In the genomic region with DNA sequence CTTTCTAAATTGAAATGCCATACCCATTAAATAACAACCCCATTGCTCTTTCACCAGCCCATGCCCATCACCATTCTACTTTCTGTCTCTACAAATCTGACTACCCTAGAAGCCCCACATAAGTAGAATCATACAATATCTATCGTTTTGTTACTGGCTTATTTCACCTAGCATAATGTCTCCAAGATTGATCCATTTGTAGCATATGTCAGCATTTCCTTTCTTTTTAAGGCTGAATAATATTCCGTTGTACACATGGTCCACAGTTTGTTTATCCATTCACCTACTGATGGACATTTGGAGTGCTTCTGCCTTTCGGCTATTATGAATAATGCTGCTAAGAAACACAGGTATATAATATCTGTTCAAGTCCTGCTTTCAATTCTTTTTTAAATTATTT, we compare ENCODE assay signal across 11 cellular contexts.
"Had no signal": no experiment of that assay in that cellular context is flagged by ENCODE, and none has a peak within 500 bp of the region (broad histone marks: within the 10 kb centered on the region; RNA-seq: fewer than 3 reads in every experiment).

No MANE protein-coding gene starts in this region.

- H3K4me2 ChIP-seq: GM23338 had no signal

- ATAC-seq: GM23338, HCT116 had no signal

- H3K36me3 ChIP-seq: HAP-1 had no signal

- H3K4me3 ChIP-seq: GM23248, GM23338, HAP-1 had no signal

- H2AFZ ChIP-seq: GM23248, GM23338 had no signal

- H3K9ac ChIP-seq: GM23248 had no signal

- DNase-seq: GM23248, GOT3, H7, H9, HCEC 1CT, HFFc6 had no signal

- H3K4me1 ChIP-seq: HAP-1 had no signal

- FAIRE-seq: H1, H54 had no signal

- H3K27ac ChIP-seq: GM23248 had no signal
